ENCODE assay signal across 8 cellular contexts in genomic region chr22:49970528-49971231, GRCh38. TPM values are rescaled to one million over a fixed set of nuclear protein-coding genes. Genes with fewer than 3 reads are reported as not detected.
DNase-seq lines count a peak whose midpoint lies in the region; ATAC-seq, FAIRE-seq and TF ChIP-seq lines count a peak whose summit lies in the region.

No MANE protein-coding gene starts in this region.

- TF ChIP-seq EP300 in A549 (IDR thresholded peaks at IDR 0.05): peak in 1 of 2 experiments; percentile 49; a peak in 1 of 5 replicates

- CTCF ChIA-PET in A549 (lab: Yijun Ruan, JAX): interaction anchor here (0.8 to 1.1 kb wide), 2 partner anchors 8 to 38 kb away, joined by 3 to 4 read pairs; no protein-coding TSS in a partner anchor

- 3% methylated on average over 11 of the region's 32 CpGs for WGBS in A549 (ENCODE audit: missing lambda C conversion rate)
- WGBS in liver: 6% methylated on average over 32 of the region's 32 CpGs

- TF ChIP-seq RAD21 in A549 (conservative IDR thresholded peaks at IDR 0.05 in 1 of 2, IDR thresholded peaks at IDR 0.05 in 1 of 2): no peak
- TF ChIP-seq RAD21 in liver (IDR thresholded peaks at IDR 0.05): peak in 1 of 2 donors; percentile 24

- DNase-seq in A549 (ENCODE audit: low read depth in 1 of 2, low spot score in 1 of 2) (peak; percentile 80 to 98), NCI-H748 (lab: John Stamatoyannopoulos, UW; ENCODE audit: unreplicated experiment) (peak; percentile 64), dermis microvascular lymphatic vessel endothelial cell (ENCODE audit: low read depth in 2 of 2) (peak; percentile 91 to 98)
- peak; percentile 97 to 99 for DNase-seq in activated CD4-positive, alpha-beta T cell treated with anti-CD3 and anti-CD28 coated beads, Interleukin-2, amount 50 U/mL, for 4 hours
- peak; percentile 93 to 94 for DNase-seq in stimulated activated CD4-positive, alpha-beta T cell treated with anti-CD3 and anti-CD28 coated beads, Interleukin-2, amount 100 ng/mL, for 48 hours

- H3K36me3 ChIP-seq in liver (ENCODE audit: control insufficient read depth in 4 of 4, insufficient read depth in 3 of 4, low read depth in 1 of 4, low read length in 3 of 4): no peaks in the 10 kb centered on the region

- H3K27ac ChIP-seq in A549 (peak overlapping the region; percentile 92 to 96), liver (ENCODE audit: low read depth in 1 of 2, low read length in 2 of 2) (peak overlapping the region; percentile 95 to 99)

- no peak overlapping the region for H3K9ac ChIP-seq in liver (ENCODE audit: low read depth in 1 of 2, low read length in 2 of 2)

- no peak for TF ChIP-seq CTCF in A549 (IDR thresholded peaks at IDR 0.05)
- no peak for TF ChIP-seq CTCF in liver (IDR thresholded peaks at IDR 0.05; ENCODE audit: low read depth, low read length, missing input control)

- H3K4me1 ChIP-seq in A549: peaks cover 31% of the 10 kb centered on the region
- peaks cover 24 to 58% (median 43%) of the 10 kb centered on the region in 4 donors for H3K4me1 ChIP-seq in liver (ENCODE audit: control insufficient read depth in 4 of 4, insufficient read depth in 4 of 4, low read length in 3 of 4)

- FAIRE-seq in A549 (lab: Jason Lieb, UNC): peak; percentile 51

- ATAC-seq in A549 (peak; percentile 75 to 87), GM18520 (IDR thresholded peaks at IDR 0.05; ENCODE audit: unreplicated experiment) (peak; percentile 56), HG03060 (IDR thresholded peaks at IDR 0.05; ENCODE audit: low read depth, unreplicated experiment) (peak; percentile 35)

- no peaks in the 10 kb centered on the region for H3K27me3 ChIP-seq in liver (ENCODE audit: control insufficient read depth in 4 of 4, insufficient read depth in 4 of 4, low read length in 3 of 4)

- H3K4me3 ChIP-seq in A549 (peak overlapping the region; percentile 52), liver (ENCODE audit: low read depth in 1 of 3, low read length in 3 of 3) (peak overlapping the region in 1 of 3 donors; percentile 77)

- TF ChIP-seq POLR2A in A549 (IDR thresholded peaks at IDR 0.05; ENCODE audit: low read length): peak; percentile 53

- H3K9me3 ChIP-seq in A549 (no peaks in the 10 kb centered on the region), liver (ENCODE audit: control insufficient read depth in 4 of 4, low read length in 3 of 4) (no peaks in the 10 kb centered on the region)

- peak overlapping the region; percentile 89 for H3K4me2 ChIP-seq in A549

- POLR2A ChIA-PET in A549 (lab: Yijun Ruan, JAX): interaction anchor here (0.6 to 2.1 kb wide), 3 partner anchors 9 to 157 kb away, joined by 3 to 13 read pairs (median 3); partner anchors contain the start of gene PIM3

TF ChIP-seq in A549, 52 proteins besides CTCF, POLR2A, EP300 and RAD21 (continues in another document):
- no peak for TF ChIP-seq ZNF302 (CRISPR knock-in tag; IDR thresholded peaks at IDR 0.05)
- TF ChIP-seq E2F6 (IDR thresholded peaks at IDR 0.05; ENCODE audit: borderline replicate concordance, low read depth): 0 out of 2 replicates have a peak, but pooled peaks have one; percentile 16
- peak; percentile 54; the same call in 1 of the 2 replicates for TF ChIP-seq NPAS2 (CRISPR knock-in tag; IDR thresholded peaks at IDR 0.05; ENCODE audit: borderline replicate concordance)
- TF ChIP-seq FOSL2 (IDR thresholded peaks at IDR 0.05): peak; percentile 89
- TF ChIP-seq FOSL2 (CRISPR knock-in tag; IDR thresholded peaks at IDR 0.05): peak; percentile 100
- peak; percentile 65; the same call in 1 of the 2 replicates for TF ChIP-seq NFE2L2 (conservative IDR thresholded peaks at IDR 0.05; ENCODE audit: low read length)
- TF ChIP-seq BHLHE40 (IDR thresholded peaks at IDR 0.05; ENCODE audit: low read depth, low read length): peak; percentile 85

TF ChIP-seq in liver, 16 proteins besides CTCF, POLR2A, EP300 and RAD21 (continues in another document):
- TF ChIP-seq EGR1 (IDR thresholded peaks at IDR 0.05; ENCODE audit: low read depth in 2 of 2): peak in 1 of 2 donors; percentile 78
- TF ChIP-seq FOXA1 (IDR thresholded peaks at IDR 0.05): peak; percentile 75
- no peak for TF ChIP-seq GABPA (IDR thresholded peaks at IDR 0.05 in 1 of 2, conservative IDR thresholded peaks at IDR 0.05 in 1 of 2)
- no peak for TF ChIP-seq NR2F2 (IDR thresholded peaks at IDR 0.05)
- TF ChIP-seq ZBTB33 (IDR thresholded peaks at IDR 0.05): peak; percentile 95
- peak; percentile 80 to 92 for TF ChIP-seq RXRA (IDR thresholded peaks at IDR 0.05)
- no peak for TF ChIP-seq HNF4G (IDR thresholded peaks at IDR 0.05)
- TF ChIP-seq JUND (IDR thresholded peaks at IDR 0.05): peak; percentile 99
- peak; percentile 58 to 84 for TF ChIP-seq HNF4A (conservative IDR thresholded peaks at IDR 0.05)
- TF ChIP-seq MAX (IDR thresholded peaks at IDR 0.05): peak; percentile 96
- TF ChIP-seq, protein P1, sequence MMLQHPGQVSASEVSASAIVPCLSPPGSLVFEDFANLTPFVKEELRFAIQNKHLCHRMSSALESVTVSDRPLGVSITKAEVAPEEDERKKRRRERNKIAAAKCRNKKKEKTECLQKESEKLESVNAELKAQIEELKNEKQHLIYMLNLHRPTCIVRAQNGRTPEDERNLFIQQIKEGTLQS (IDR thresholded peaks at IDR 0.05): peak; percentile 98
- TF ChIP-seq YY1 (IDR thresholded peaks at IDR 0.05): peak; percentile 76
- TF ChIP-seq SP1 (IDR thresholded peaks at IDR 0.05): peak; percentile 73
- TF ChIP-seq FOXA2 (IDR thresholded peaks at IDR 0.05): peak; percentile 48
- peak; percentile 59 for TF ChIP-seq TAF1 (conservative IDR thresholded peaks at IDR 0.05)

RNA-seq across cellular contexts. Expression of gene PIM3, which starts 10.1 kb away (rescaled TPM):
- polyA plus RNA-seq in A549 (2011; rRNA removed) (3.8 and 4.4 TPM in 2 replicates), A549 (2017; fragmentation: RNase III; extraction: RNeasy Plus Mini Kit Qiagen cat#74134 plus additional on column Dnase treatment) (10.3 to 11.3 TPM (median 11.2 TPM) in 3 replicates), liver (10 to 100 TPM; 22.3 to 44.0 TPM)
- 17.0 and 25.0 TPM in 2 replicates for polyA plus RNA-seq in A549 (2012; cell fraction: cytosol; rRNA removed)
- polyA plus RNA-seq in A549 (2012; cell fraction: nucleus; rRNA removed): 45.2 and 46.5 TPM in 2 replicates
- polyA minus RNA-seq in A549 (2011; rRNA and poly(A)+ RNA removed): 1.6 and 3.0 TPM in 2 replicates
- total RNA-seq in dermis microvascular lymphatic vessel endothelial cell (163 and 289 TPM in 2 replicates), liver (10 to 100 TPM; 14.5 to 33.8 TPM)

RNA-seq across cellular contexts. Expression of gene IL17REL, which starts 41.9 kb away (rescaled TPM):
- polyA plus RNA-seq in A549 (2011; rRNA removed): 0.03 TPM in 1 of 2 replicates, not detected in the other
- 0.01 TPM in 1 of 2 replicates, not detected in the other for polyA plus RNA-seq in A549 (2012; cell fraction: cytosol; rRNA removed)
- polyA plus RNA-seq in A549 (2012; cell fraction: nucleus; rRNA removed): 0.11 and 0.12 TPM in 2 replicates
- polyA plus RNA-seq in A549 (2017; fragmentation: RNase III; extraction: RNeasy Plus Mini Kit Qiagen cat#74134 plus additional on column Dnase treatment): 0.06 to 0.08 TPM (median 0.07 TPM) in 3 replicates
- not detected in 2 replicates for polyA minus RNA-seq in A549 (2011; rRNA and poly(A)+ RNA removed)
- under 0.01 TPM in 1 of 2 replicates, not detected in the other for total RNA-seq in dermis microvascular lymphatic vessel endothelial cell
- under 1 TPM in 1 of 2 donors, not detected in 1; under 0.01 TPM for total RNA-seq in liver
- polyA plus RNA-seq in liver: not detected

RNA-seq across cellular contexts. Expression of gene CRELD2, which starts 52.2 kb away (rescaled TPM):
- 14.4 and 15.1 TPM in 2 replicates for polyA plus RNA-seq in A549 (2011; rRNA removed)
- 44.0 and 51.4 TPM in 2 replicates for polyA plus RNA-seq in A549 (2012; cell fraction: cytosol; rRNA removed)
- 63.9 and 67.7 TPM in 2 replicates for polyA plus RNA-seq in A549 (2012; cell fraction: nucleus; rRNA removed)
- polyA plus RNA-seq in A549 (2017; fragmentation: RNase III; extraction: RNeasy Plus Mini Kit Qiagen cat#74134 plus additional on column Dnase treatment): 18.7 to 20.6 TPM (median 18.7 TPM) in 3 replicates
- 3.6 TPM in 2 replicates for polyA minus RNA-seq in A549 (2011; rRNA and poly(A)+ RNA removed)
- total RNA-seq in dermis microvascular lymphatic vessel endothelial cell: 47.5 and 49.9 TPM in 2 replicates
- total RNA-seq in liver: 10 to 100 TPM; 17.2 to 98.1 TPM
- polyA plus RNA-seq in liver: 10 to 100 TPM; 34.2 to 80.0 TPM

RNA-seq across cellular contexts. Expression of gene ALG12, which starts 52.4 kb away (rescaled TPM):
- 4.4 and 5.2 TPM in 2 replicates for polyA plus RNA-seq in A549 (2011; rRNA removed)
- polyA plus RNA-seq in A549 (2012; cell fraction: cytosol; rRNA removed): 8.9 and 13.6 TPM in 2 replicates
- polyA plus RNA-seq in A549 (2012; cell fraction: nucleus; rRNA removed): 16.7 and 19.5 TPM in 2 replicates
- 6.3 to 9.0 TPM (median 7.7 TPM) in 3 replicates for polyA plus RNA-seq in A549 (2017; fragmentation: RNase III; extraction: RNeasy Plus Mini Kit Qiagen cat#74134 plus additional on column Dnase treatment)
- 5.8 and 8.2 TPM in 2 replicates for polyA minus RNA-seq in A549 (2011; rRNA and poly(A)+ RNA removed)
- 11.2 and 19.7 TPM in 2 replicates for total RNA-seq in dermis microvascular lymphatic vessel endothelial cell
- total RNA-seq in liver: 10 to 100 TPM; 10.4 to 20.2 TPM
- 10 to 100 TPM; 12.5 to 15.6 TPM for polyA plus RNA-seq in liver
